Comparison of ENCODE assay signal across 8 cellular contexts in the genomic region with DNA sequence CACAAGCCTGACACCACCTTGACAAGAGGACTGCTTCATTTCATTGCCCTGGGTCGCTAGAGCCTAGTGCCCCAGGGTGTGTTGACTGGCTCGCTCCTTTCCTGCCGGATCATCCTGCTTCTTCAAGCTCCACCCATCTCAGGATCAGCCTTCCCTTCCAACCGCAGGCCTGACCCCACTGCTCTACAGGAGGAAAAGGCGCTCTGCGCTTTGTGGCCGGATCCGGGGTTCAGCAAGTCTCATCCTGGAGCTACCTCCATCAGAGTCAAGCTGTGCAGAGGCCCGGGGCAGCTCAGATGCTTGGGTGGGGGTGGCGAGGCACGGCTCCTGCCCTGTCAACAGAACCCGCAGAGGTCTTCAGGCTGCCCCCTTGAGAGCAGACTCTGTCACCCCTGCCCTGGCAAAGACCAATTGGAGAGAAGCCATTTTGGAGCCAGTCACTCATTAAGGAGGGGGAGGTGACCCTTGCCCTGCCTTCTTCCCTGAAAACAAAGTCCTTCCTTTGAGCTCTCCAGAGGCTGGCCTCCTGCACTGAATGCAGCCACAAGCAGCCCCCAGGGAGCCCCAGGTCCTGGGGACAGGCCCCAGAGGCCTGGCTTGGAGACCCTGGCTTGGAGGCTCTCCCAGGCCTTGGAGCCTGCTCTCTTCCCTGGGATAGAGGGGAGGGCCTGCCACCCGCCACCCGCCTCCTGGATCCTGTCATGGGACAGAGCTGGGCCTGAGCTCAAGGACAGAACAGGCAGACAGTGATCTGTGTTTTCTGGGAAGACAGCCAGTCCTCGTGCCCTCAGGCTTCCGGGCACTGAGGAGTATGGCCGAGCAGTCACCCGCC.
DNase-seq lines count a peak whose midpoint lies in the region; ATAC-seq, FAIRE-seq and TF ChIP-seq lines count a peak whose summit lies in the region.

No MANE protein-coding gene starts in this region.

- peak overlapping the region in 1 of 2 experiments; percentile 68; a peak in 2 of 4 replicates for H3K9ac ChIP-seq in K562 (ENCODE audit: insufficient read depth in 1 of 2, low read depth in 2 of 2, low read length in 2 of 2)

- H3K4me2 ChIP-seq in K562 (ENCODE audit: insufficient read depth, low read length) = no peak overlapping the region
- no peak overlapping the region for H3K4me2 ChIP-seq in hepatocyte

- WGBS in K562 (ENCODE audit: insufficient coverage, low coverage, missing lambda C conversion rate) = 84% methylated on average over 16 of the region's 18 CpGs
- 69% methylated on average over 18 of the region's 18 CpGs for WGBS in hepatocyte (ENCODE audit: low lambda C conversion rate, missing lambda C conversion rate)

- no peak overlapping the region for H3K27ac ChIP-seq in K562 (ENCODE audit: extremely low read depth, low read depth, low read length)
- peak overlapping the region; percentile 80 for H3K27ac ChIP-seq in hepatocyte

- H3K9me3 ChIP-seq in K562 (replicated peaks; ENCODE audit: control insufficient read depth, insufficient read depth, low read depth, low read length) (no peaks in the 10 kb centered on the region), hepatocyte (ENCODE audit: low read depth) (no peaks in the 10 kb centered on the region)

- no peaks in the 10 kb centered on the region for H3K27me3 ChIP-seq in K562 (ENCODE audit: control insufficient read depth in 2 of 2, insufficient read depth in 2 of 2, low read length in 2 of 2)
- H3K27me3 ChIP-seq in hepatocyte = no peaks in the 10 kb centered on the region

- H3K9me2 ChIP-seq in hepatocyte (replicated peaks; ENCODE audit: insufficient read depth) = no peaks in the 10 kb centered on the region

- DNase-seq in ELF-1 (ENCODE audit: low read depth, low spot score) = peak; percentile 92
- no peak for DNase-seq in K562 (ENCODE audit: extremely low read depth in 1 of 4, low spot score in 3 of 4)
- peak; percentile 64 for DNase-seq in hepatocyte (ENCODE audit: low spot score)
- DNase-seq in renal cortical epithelial cell (ENCODE audit: low read depth) = peak; percentile 84
- DNase-seq in activated naive CD4-positive, alpha-beta T cell treated with Interleukin-2 at 50 U/mL for 16 hours = no peak
- no peak for DNase-seq in NK-92 treated with Interleukin-12 subunit alpha and Interleukin-12 subunit beta, amount 100 ng/mL, for 24 hours (lab: John Stamatoyannopoulos, UW)

- H3K36me3 ChIP-seq in K562 (ENCODE audit: control insufficient read depth, insufficient read depth, low read length) (no peaks in the 10 kb centered on the region), hepatocyte (replicated peaks; ENCODE audit: insufficient read depth, low read depth) (no peaks in the 10 kb centered on the region)

- H2AFZ ChIP-seq in K562 (ENCODE audit: low read depth, low read length) (peak overlapping the region; percentile 50; the same call in 1 of the 2 replicates), hepatocyte (peak overlapping the region; percentile 20)

- in situ Hi-C loops in K562 (cut with MboI) = no loop called here

- H3K9me1 ChIP-seq in K562 (ENCODE audit: control insufficient read depth, insufficient read depth, low read length) = peaks cover 4% of the 10 kb centered on the region

- no TSS peak for BruUV-seq in K562 (replicated peaks; lab: Mats Ljungman, UMichigan)

- ATAC-seq in K562 (no peak), HG03457 (IDR thresholded peaks at IDR 0.05; ENCODE audit: unreplicated experiment) (no peak), GM18870 (IDR thresholded peaks at IDR 0.05; ENCODE audit: unreplicated experiment) (no peak)

- POLR2A ChIA-PET in K562 (lab: Yijun Ruan, JAX) = interaction anchor here (0.7 to 1.3 kb wide), 6 partner anchors 9 to 1171 kb away, joined by 3 to 5 read pairs (median 3); no protein-coding TSS in a partner anchor

- TF ChIP-seq POLR2A in K562 (conservative IDR thresholded peaks at IDR 0.05) = no peak

- H3K4me1 ChIP-seq in K562 (replicated peaks in 1 of 2; ENCODE audit: control insufficient read depth in 2 of 2, insufficient read depth in 2 of 2, low read length in 2 of 2) (peaks cover 9 to 42% of the 10 kb centered on the region in 2 experiments; a peak in 3 of 5 replicates), hepatocyte (ENCODE audit: insufficient read depth) (peaks cover 39% of the 10 kb centered on the region)

- FAIRE-seq in K562 (lab: Jason Lieb, UNC) = no peak

- intact Hi-C loops in K562 (cut with micrococcal nuclease) = no loop called here

- no peak for TF ChIP-seq RAD21 in K562 (CRISPR knock-in tag; conservative IDR thresholded peaks at IDR 0.05 in 1 of 2, IDR thresholded peaks at IDR 0.05 in 1 of 2)

- no peaks in the 10 kb centered on the region for H4K20me1 ChIP-seq in K562 (replicated peaks; ENCODE audit: control insufficient read depth, insufficient read depth, low read length)
- H4K20me1 ChIP-seq in hepatocyte (ENCODE audit: insufficient read depth, poor library complexity, severe bottlenecking) = no peaks in the 10 kb centered on the region

- no peak for TF ChIP-seq EP300 in K562 (IDR thresholded peaks at IDR 0.05; ENCODE audit: low read length)

- TF ChIP-seq CTCF in K562 (IDR thresholded peaks at IDR 0.05 in 2 of 3, conservative IDR thresholded peaks at IDR 0.05 in 1 of 3; ENCODE audit: insufficient read depth in 2 of 3, low read depth in 1 of 3, low read length in 3 of 3) (no peak), hepatocyte (IDR thresholded peaks at IDR 0.05; ENCODE audit: poor library complexity) (no peak)

- H3K4me3 ChIP-seq in K562 (no peak overlapping the region), hepatocyte (no peak overlapping the region)

- H3K79me2 ChIP-seq in K562 (ENCODE audit: control insufficient read depth, insufficient read depth, low read length) (no peaks in the 10 kb centered on the region), hepatocyte (no peaks in the 10 kb centered on the region)

- CTCF ChIA-PET in K562 (lab: Yijun Ruan, JAX; ENCODE audit: low intra/inter-chr PET ratio) = interaction anchor here (0.5 kb wide), 1 partner anchor 1262 kb away, joined by 3 read pairs; no protein-coding TSS in a partner anchor

TF ChIP-seq in K562, 482 proteins besides CTCF, POLR2A, EP300 and RAD21:
- TF ChIP-seq TFAM (CRISPR knock-in tag; conservative IDR thresholded peaks at IDR 0.05) (no peak), NEUROD1 (IDR thresholded peaks at IDR 0.05; ENCODE audit: borderline replicate concordance, low read depth, low read length, partially characterized antibody) (no peak), MXI1 (IDR thresholded peaks at IDR 0.05; ENCODE audit: low read depth, low read length) (no peak)
- TF ChIP-seq, protein P1, sequence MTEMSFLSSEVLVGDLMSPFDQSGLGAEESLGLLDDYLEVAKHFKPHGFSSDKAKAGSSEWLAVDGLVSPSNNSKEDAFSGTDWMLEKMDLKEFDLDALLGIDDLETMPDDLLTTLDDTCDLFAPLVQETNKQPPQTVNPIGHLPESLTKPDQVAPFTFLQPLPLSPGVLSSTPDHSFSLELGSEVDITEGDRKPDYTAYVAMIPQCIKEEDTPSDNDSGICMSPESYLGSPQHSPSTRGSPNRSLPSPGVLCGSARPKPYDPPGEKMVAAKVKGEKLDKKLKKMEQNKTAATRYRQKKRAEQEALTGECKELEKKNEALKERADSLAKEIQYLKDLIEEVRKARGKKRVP (CRISPR knock-in tag; IDR thresholded peaks at IDR 0.05) = no peak
- TF ChIP-seq, protein P2, sequence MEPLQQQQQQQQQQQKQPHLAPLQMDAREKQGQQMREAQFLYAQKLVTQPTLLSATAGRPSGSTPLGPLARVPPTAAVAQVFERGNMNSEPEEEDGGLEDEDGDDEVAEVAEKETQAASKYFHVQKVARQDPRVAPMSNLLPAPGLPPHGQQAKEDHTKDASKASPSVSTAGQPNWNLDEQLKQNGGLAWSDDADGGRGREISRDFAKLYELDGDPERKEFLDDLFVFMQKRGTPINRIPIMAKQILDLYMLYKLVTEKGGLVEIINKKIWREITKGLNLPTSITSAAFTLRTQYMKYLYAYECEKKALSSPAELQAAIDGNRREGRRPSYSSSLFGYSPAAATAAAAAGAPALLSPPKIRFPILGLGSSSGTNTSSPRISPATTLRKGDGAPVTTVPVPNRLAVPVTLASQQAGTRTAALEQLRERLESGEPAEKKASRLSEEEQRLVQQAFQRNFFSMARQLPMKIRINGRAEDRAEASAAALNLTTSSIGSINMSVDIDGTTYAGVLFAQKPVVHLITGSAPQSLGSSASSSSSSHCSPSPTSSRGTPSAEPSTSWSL (CRISPR knock-in tag; IDR thresholded peaks at IDR 0.05; ENCODE audit: borderline replicate concordance) = no peak

Comparison
In these comparisons a context has a peak if more than half of its experiments do, and no peak if none do; other contexts are left out.
1. DNase-seq: peak in ELF-1 (single experiment), hepatocyte (single experiment) and renal cortical epithelial cell (single experiment); none in K562 (0 of 4), activated naive CD4-positive, alpha-beta T cell treated with Interleukin-2 at 50 U/mL for 16 hours (single experiment) and NK-92 treated with Interleukin-12 subunit alpha and Interleukin-12 subunit beta, amount 100 ng/mL, for 24 hours (single experiment).